ENCODE assay signal across 8 cellular contexts in genomic region chr18:54223568-54224241, GRCh38. TPM values are rescaled to one million over a fixed set of nuclear protein-coding genes. Genes with fewer than 3 reads are reported as not detected.
DNase-seq lines count a peak whose midpoint lies in the region; ATAC-seq and TF ChIP-seq lines count a peak whose summit lies in the region.

No MANE protein-coding gene starts in this region.

- H3K4me1 ChIP-seq in PC-3 (ENCODE audit: insufficient read depth, low read length), result peaks cover 23% of the 10 kb centered on the region
- peaks cover 0 to 31% (median 18%) of the 10 kb centered on the region in 4 donors for H3K4me1 ChIP-seq in tibial artery

- H3F3A ChIP-seq in PC-3 (ENCODE audit: low read length, unreplicated experiment) (no peaks in the 10 kb centered on the region), neural cell (ENCODE audit: insufficient read depth, low read length, poor library complexity, severe bottlenecking) (no peaks in the 10 kb centered on the region)

- H3K4me3 Mint-ChIP-seq in activated T-helper 17 cell treated with anti-CD3 and anti-CD28 coated beads, Interleukin-2, amount 50 U/mL, for 72 hours, result peak overlapping the region; percentile 95

- peaks cover 16% of the 10 kb centered on the region for H3K4me1 Mint-ChIP-seq in activated T-helper 17 cell treated with anti-CD3 and anti-CD28 coated beads, Interleukin-2, amount 50 U/mL, for 72 hours

- H3K27me3 ChIP-seq in PC-3 (ENCODE audit: low read length) (no peaks in the 10 kb centered on the region), neural cell (ENCODE audit: insufficient read depth, low read depth, low read length) (no peaks in the 10 kb centered on the region), tibial artery (no peaks in the 10 kb centered on the region)

- H2AFZ ChIP-seq in PC-3 (ENCODE audit: low read length), result no peak overlapping the region
- H2AFZ ChIP-seq in neural cell (ENCODE audit: low read depth, low read length), result no peak overlapping the region

- peak overlapping the region; percentile 74 for H3K9ac ChIP-seq in PC-3 (ENCODE audit: low read length)
- peak overlapping the region; percentile 64 for H3K9ac ChIP-seq in neural cell (ENCODE audit: low read length)

- H3K9me2 ChIP-seq in PC-3 (replicated peaks; ENCODE audit: low read length), result no peaks in the 10 kb centered on the region
- H3K9me2 ChIP-seq in neural cell (ENCODE audit: insufficient read depth, low read length), result no peaks in the 10 kb centered on the region

- POLR2A ChIA-PET in PC-3 (lab: Charles Lee; ENCODE audit: unreplicated experiment), result interaction anchor here (0.6 kb wide), 3 partner anchors 28 to 47 kb away, joined by 3 to 4 read pairs (median 4); no protein-coding TSS in a partner anchor

- H3K36me3 ChIP-seq in PC-3 (ENCODE audit: low read depth, low read length), result no peaks in the 10 kb centered on the region
- H3K36me3 ChIP-seq in neural cell (ENCODE audit: insufficient read depth, low read length), result no peaks in the 10 kb centered on the region
- no peaks in the 10 kb centered on the region for H3K36me3 ChIP-seq in tibial artery

- H3K9me3 ChIP-seq in PC-3 (ENCODE audit: low read length), result no peaks in the 10 kb centered on the region
- H3K9me3 ChIP-seq in neural cell (ENCODE audit: low read length), result no peaks in the 10 kb centered on the region
- no peaks in the 10 kb centered on the region for H3K9me3 ChIP-seq in tibial artery

- H4K20me1 ChIP-seq in PC-3 (ENCODE audit: low read length) (peaks cover 36% of the 10 kb centered on the region), neural cell (ENCODE audit: insufficient read depth) (no peaks in the 10 kb centered on the region)

- peak; percentile 84 for DNase-seq in COR-L47 (lab: John Stamatoyannopoulos, UW)
- DNase-seq in HS-5 (ENCODE audit: low read depth), result peak; percentile 67
- peak; percentile 89 for DNase-seq in PC-3
- peak; percentile 95 for DNase-seq in fibroblast of peridontal ligament (ENCODE audit: extremely low read depth)
- DNase-seq in tibial artery, result peak in 1 of 2 donors; percentile 74

- H3K27ac ChIP-seq in PC-3 (ENCODE audit: low read length) (peak overlapping the region; percentile 45), neural cell (ENCODE audit: low read length) (no peak overlapping the region), tibial artery (peak overlapping the region; percentile 74 to 78)

- intact Hi-C loops in PC-3 (cut with micrococcal nuclease), result loop anchor here (1.0 to 10.0 kb wide), 4 partner anchors 17 to 131 kb away; partner anchors contain the start of genes C18orf54 and STARD6
- intact Hi-C loops in tibial artery (cut with DNase I; ENCODE audit: low total_unique reads), result loop anchor here (5.0 kb wide), 1 partner anchor 44 kb away; the partner anchor contains the start of gene POLI

- no peaks in the 10 kb centered on the region for H3K27me3 Mint-ChIP-seq in activated T-helper 17 cell treated with anti-CD3 and anti-CD28 coated beads, Interleukin-2, amount 50 U/mL, for 72 hours

- H3K9me3 Mint-ChIP-seq in activated T-helper 17 cell treated with anti-CD3 and anti-CD28 coated beads, Interleukin-2, amount 50 U/mL, for 72 hours, result no peaks in the 10 kb centered on the region

- H3K27ac Mint-ChIP-seq in activated T-helper 17 cell treated with anti-CD3 and anti-CD28 coated beads, Interleukin-2, amount 50 U/mL, for 72 hours, result peak overlapping the region; percentile 99

- no TSS peak for BruUV-seq in PC-3 (replicated peaks; lab: Mats Ljungman, UMichigan)

- H3K4me2 ChIP-seq in PC-3 (ENCODE audit: low read length) (peak overlapping the region; percentile 84), neural cell (ENCODE audit: low read length) (peak overlapping the region; percentile 98)

- peaks cover 52% of the 10 kb centered on the region for H3K79me2 ChIP-seq in PC-3 (ENCODE audit: low read length)
- peaks cover 40% of the 10 kb centered on the region for H3K79me2 ChIP-seq in neural cell (replicated peaks; ENCODE audit: insufficient read depth, low read length)

- peak overlapping the region; percentile 71 for H3K4me3 ChIP-seq in PC-3 (ENCODE audit: low read length)
- peak overlapping the region; percentile 79 for H3K4me3 ChIP-seq in neural cell (ENCODE audit: low read length)
- peak overlapping the region; percentile 60 to 72 for H3K4me3 ChIP-seq in tibial artery

- no peak for TF ChIP-seq EP300 in neural cell (conservative IDR thresholded peaks at IDR 0.05; ENCODE audit: poor library complexity, severe bottlenecking)

- peaks cover 48% of the 10 kb centered on the region for H3K36me3 Mint-ChIP-seq in activated T-helper 17 cell treated with anti-CD3 and anti-CD28 coated beads, Interleukin-2, amount 50 U/mL, for 72 hours (ENCODE audit: low read depth)

- CTCF ChIA-PET in PC-3 (lab: Charles Lee), result interaction anchor here (0.5 to 1.7 kb wide), 4 partner anchors 47 to 107 kb away, joined by 3 to 15 read pairs (median 5); no protein-coding TSS in a partner anchor

- ATAC-seq in GM21423 (IDR thresholded peaks at IDR 0.05; ENCODE audit: unreplicated experiment) (peak; percentile 17), PC-3 (peak; percentile 27)
- ATAC-seq in activated T-helper 17 cell treated with anti-CD3 and anti-CD28 coated beads, Interleukin-2, amount 50 U/mL, for 72 hours (replicated peaks), result peak; percentile 67

- TF ChIP-seq CTCF in PC-3 (conservative IDR thresholded peaks at IDR 0.05; ENCODE audit: low read depth, low read length) (no peak), neural cell (IDR thresholded peaks at IDR 0.05; ENCODE audit: poor library complexity, severe bottlenecking) (no peak), tibial artery (IDR thresholded peaks at IDR 0.05) (no peak)

- no peak for TF ChIP-seq RAD21 in neural cell (conservative IDR thresholded peaks at IDR 0.05)

TF ChIP-seq in neural cell, 6 proteins besides CTCF, POLR2A, EP300 and RAD21:
- TF ChIP-seq TAF1 (IDR thresholded peaks at IDR 0.05; ENCODE audit: low read depth) (no peak), EZH2 (IDR thresholded peaks at IDR 0.05; ENCODE audit: borderline replicate concordance, insufficient read depth, low read length, poor library complexity, severe bottlenecking) (no peak), POLR2AphosphoS5 (IDR thresholded peaks at IDR 0.05) (no peak), REST (IDR thresholded peaks at IDR 0.05; ENCODE audit: borderline replicate concordance) (no peak), SMC3 (conservative IDR thresholded peaks at IDR 0.05; ENCODE audit: poor library complexity) (no peak), MXI1 (conservative IDR thresholded peaks at IDR 0.05; ENCODE audit: poor library complexity, severe bottlenecking) (peak; percentile 66)

RNA-seq across cellular contexts. Expression of gene MBD2, which starts 0.8 kb away (rescaled TPM):
- total RNA-seq in PC-3 (2014; rRNA removed), result 31.9 and 37.0 TPM in 2 replicates
- 100 to 1,000 TPM; 170 to 190 TPM for total RNA-seq in activated T-helper 17 cell treated with anti-CD3 and anti-CD28 coated beads, Interleukin-2, amount 50 U/mL, for 72 hours
- 16.4 and 20.5 TPM in 2 replicates for polyA plus RNA-seq in neural cell
- 26.5 and 27.3 TPM in 2 replicates for polyA minus RNA-seq in neural cell

RNA-seq across cellular contexts. Expression of gene POLI, which starts 45.6 kb away (rescaled TPM):
- 6.3 and 9.9 TPM in 2 replicates for total RNA-seq in PC-3 (2014; rRNA removed)
- 10 to 100 TPM; 13.4 to 23.3 TPM for total RNA-seq in activated T-helper 17 cell treated with anti-CD3 and anti-CD28 coated beads, Interleukin-2, amount 50 U/mL, for 72 hours
- 43.4 and 46.7 TPM in 2 replicates for polyA plus RNA-seq in neural cell
- 59.6 and 79.2 TPM in 2 replicates for polyA minus RNA-seq in neural cell

Comparison
In these comparisons a context has a peak if more than half of its experiments do, and no peak if none do; other contexts are left out.
1. ATAC-seq: peak in every context shown above with its lines; median percentile 67 in activated T-helper 17 cell treated with anti-CD3 and anti-CD28 coated beads, Interleukin-2, amount 50 U/mL, for 72 hours; 27 in PC-3; 17 in GM21423.